In genomic region chr9:14315754-14316573, GRCh38 we compare ENCODE assay signal across 8 cellular contexts. TPM values are rescaled to one million over a fixed set of nuclear protein-coding genes. Genes with fewer than 3 reads are reported as not detected.
DNase-seq lines count a peak whose midpoint lies in the region; ATAC-seq and TF ChIP-seq lines count a peak whose summit lies in the region.

No MANE protein-coding gene starts in this region.

- H3K27me3 ChIP-seq in PC-3 (ENCODE audit: low read length) (no peaks in the 10 kb centered on the region), upper lobe of left lung (peaks cover 0 to 5% (median 0%) of the 10 kb centered on the region in 4 donors)
- peaks cover 26% of the 10 kb centered on the region for H3K27me3 ChIP-seq in effector memory CD4-positive, alpha-beta T cell (replicated peaks; ENCODE audit: control insufficient read depth, insufficient read depth, low read length, poor library complexity, severe bottlenecking)

- H3K4me2 ChIP-seq in PC-3 (ENCODE audit: low read length), result peak overlapping the region; percentile 81

- TSS peak; percentile 15 for BruUV-seq in PC-3 (replicated peaks; lab: Mats Ljungman, UMichigan)

- no peak for TF ChIP-seq CTCF in PC-3 (conservative IDR thresholded peaks at IDR 0.05; ENCODE audit: low read depth, low read length)
- no peak for TF ChIP-seq CTCF in upper lobe of left lung (IDR thresholded peaks at IDR 0.05)

- peaks cover 57% of the 10 kb centered on the region for H3K79me2 ChIP-seq in PC-3 (ENCODE audit: low read length)

- CTCF ChIA-PET in PC-3 (lab: Charles Lee), result no interaction called here

- peak overlapping the region; percentile 74 for H3K9ac ChIP-seq in PC-3 (ENCODE audit: low read length)

- peaks cover 39% of the 10 kb centered on the region for H3K4me1 ChIP-seq in PC-3 (ENCODE audit: insufficient read depth, low read length)
- peaks cover 24% of the 10 kb centered on the region for H3K4me1 ChIP-seq in effector memory CD4-positive, alpha-beta T cell (ENCODE audit: control insufficient read depth, insufficient read depth, low read length, poor library complexity, severe bottlenecking)
- H3K4me1 ChIP-seq in upper lobe of left lung, result peaks cover 34 to 47% (median 37%) of the 10 kb centered on the region in 4 donors

- H3K4me3 ChIP-seq in PC-3 (ENCODE audit: low read length) (peak overlapping the region; percentile 67), upper lobe of left lung (peak overlapping the region; percentile 27 to 83 (median 64))
- peak overlapping the region; percentile 31 for H3K4me3 ChIP-seq in effector memory CD4-positive, alpha-beta T cell (ENCODE audit: insufficient read depth, low read depth, low read length, poor library complexity, severe bottlenecking)

- H3K27ac ChIP-seq in PC-3 (ENCODE audit: low read length), result peak overlapping the region; percentile 38; the same call in 1 of the 2 replicates
- H3K27ac ChIP-seq in effector memory CD4-positive, alpha-beta T cell (ENCODE audit: insufficient read depth, low read length, poor library complexity, severe bottlenecking), result no peak overlapping the region
- peak overlapping the region; percentile 87 to 96 (median 94) for H3K27ac ChIP-seq in upper lobe of left lung

- ATAC-seq in PC-3 (no peak), upper lobe of left lung (ENCODE audit: low FRiP score in 2 of 2) (peak in 1 of 2 donors; percentile 3), GM21717 (IDR thresholded peaks at IDR 0.05; ENCODE audit: unreplicated experiment) (no peak), HG03521 (IDR thresholded peaks at IDR 0.05; ENCODE audit: unreplicated experiment) (no peak)

- H4K20me1 ChIP-seq in PC-3 (ENCODE audit: low read length), result peaks cover 14% of the 10 kb centered on the region; the same call in 1 of the 2 replicates

- TF ChIP-seq EP300 in upper lobe of left lung (IDR thresholded peaks at IDR 0.05), result no peak

- DNase-seq in NCI-H2171 treated with DMSO at 0.1 percent for 48 hours (lab: John Stamatoyannopoulos, UW) (peak; percentile 12), NCI-H2171 (lab: John Stamatoyannopoulos, UW) (no peak), PC-3 (peak; percentile 40), medulla oblongata (ENCODE audit: extremely low spot score) (peak; percentile 63), upper lobe of left lung (peak; percentile 22 to 78)
- no peak for DNase-seq in effector memory CD4-positive, alpha-beta T cell

- H3K9me2 ChIP-seq in PC-3 (replicated peaks; ENCODE audit: low read length), result no peaks in the 10 kb centered on the region

- peaks cover 6% of the 10 kb centered on the region for H3F3A ChIP-seq in PC-3 (ENCODE audit: low read length, unreplicated experiment)

- intact Hi-C loops in PC-3 (cut with micrococcal nuclease), result loop anchor here (2.0 to 10.0 kb wide), 2 partner anchors 65 to 281 kb away; no protein-coding TSS in a partner anchor

- H3K9me3 ChIP-seq in PC-3 (ENCODE audit: low read length) (no peaks in the 10 kb centered on the region), upper lobe of left lung (no peaks in the 10 kb centered on the region)
- no peaks in the 10 kb centered on the region for H3K9me3 ChIP-seq in effector memory CD4-positive, alpha-beta T cell (ENCODE audit: control insufficient read depth, low read length)

- POLR2A ChIA-PET in PC-3 (lab: Charles Lee; ENCODE audit: unreplicated experiment), result no interaction called here

- WGBS in upper lobe of left lung, 2 donors, result 7 to 19% methylated on average over 13 to 44 of the region's 46 CpGs

- peak overlapping the region; percentile 59 for H2AFZ ChIP-seq in PC-3 (ENCODE audit: low read length)

- H3K36me3 ChIP-seq in PC-3 (ENCODE audit: low read depth, low read length) (no peaks in the 10 kb centered on the region), upper lobe of left lung (no peaks in the 10 kb centered on the region)
- H3K36me3 ChIP-seq in effector memory CD4-positive, alpha-beta T cell (ENCODE audit: control insufficient read depth, insufficient read depth, low read length), result no peaks in the 10 kb centered on the region

- no peak for TF ChIP-seq POLR2A in upper lobe of left lung (IDR thresholded peaks at IDR 0.05)

RNA-seq across cellular contexts. Expression of gene NFIB, which starts 2.0 kb away (rescaled TPM):
- total RNA-seq in PC-3 (2014; rRNA removed), result 18.6 and 25.3 TPM in 2 replicates
- 100 to 1,000 TPM in 1 of 6 donors, 10 to 100 TPM in 5; 33.9 to 109 (median 67.5) TPM for total RNA-seq in upper lobe of left lung

Comparison
In these comparisons a context has a peak if more than half of its experiments do, and no peak if none do; other contexts are left out.
1. DNase-seq: peak in NCI-H2171 treated with DMSO at 0.1 percent for 48 hours (single experiment), PC-3 (single experiment), medulla oblongata (single experiment) and upper lobe of left lung (2 of 2); none in NCI-H2171 (single experiment) and effector memory CD4-positive, alpha-beta T cell (0 of 3).
2. Peak in every context shown above with its lines, with median percentiles within 50 percentile points of each other: H3K4me3 ChIP-seq.